9 cellular contexts compared by ENCODE assay signal in the genomic region with DNA sequence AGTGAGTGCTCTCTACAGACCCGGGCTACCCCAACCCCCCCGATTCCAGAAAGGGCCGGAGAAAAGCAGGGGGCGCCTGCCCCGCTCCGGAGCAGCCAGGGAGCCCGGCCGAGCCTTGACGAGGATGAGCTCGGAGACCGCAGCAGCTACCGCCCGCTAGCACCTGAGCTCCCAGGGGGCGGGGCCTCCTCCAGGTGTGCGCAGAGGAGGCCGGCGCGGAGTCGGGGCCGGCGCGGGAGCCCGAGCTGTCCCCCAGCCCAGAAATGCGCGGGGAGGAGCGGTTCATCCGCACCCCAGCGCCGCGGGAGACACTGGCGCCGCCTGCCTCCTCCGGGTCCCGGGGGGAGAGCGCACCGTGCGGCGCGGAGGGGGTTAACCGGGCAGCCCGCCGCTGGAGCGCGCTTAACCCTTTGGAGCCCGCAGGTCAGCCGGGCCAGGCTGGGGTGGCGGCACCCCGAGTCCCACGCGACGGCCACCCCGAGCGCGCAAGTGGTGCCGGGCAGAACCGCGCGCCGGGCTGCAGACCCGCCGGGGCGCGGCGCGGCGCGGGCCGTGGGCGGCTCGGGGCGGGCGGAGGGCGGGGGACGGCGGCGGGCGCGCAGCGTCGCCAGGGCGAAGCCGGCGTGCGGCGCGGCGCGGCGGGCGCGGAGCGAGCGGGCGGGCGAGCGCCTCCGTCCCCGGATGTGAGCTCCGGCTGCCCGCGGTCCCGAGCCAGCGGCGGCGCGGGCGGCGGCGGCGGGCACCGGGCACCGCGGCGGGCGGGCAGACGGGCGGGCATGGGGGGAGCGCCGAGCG. TPM values are rescaled to one million over a fixed set of nuclear protein-coding genes. Genes with fewer than 3 reads are reported as not detected.
DNase-seq lines count a peak whose midpoint lies in the region; ATAC-seq and TF ChIP-seq lines count a peak whose summit lies in the region.
"Had no signal": no experiment of that assay in that cellular context is flagged by ENCODE, and none has a peak within 500 bp of the region (broad histone marks: within the 10 kb centered on the region; RNA-seq: fewer than 3 reads in every experiment).

A gene (plus strand): TSS at position 615 of the 795 bp plus-strand sequence. CDS start 556 bp downstream, outside the sequence.

- 1% methylated on average over 118 of the region's 120 CpGs for WGBS in liver

- H3K4me1 ChIP-seq in liver (ENCODE audit: control insufficient read depth in 4 of 4, insufficient read depth in 4 of 4, low read length in 3 of 4) (peaks cover 2 to 19% (median 16%) of the 10 kb centered on the region in 4 donors), subcutaneous abdominal adipose tissue (ENCODE audit: control insufficient read depth in 5 of 5, insufficient read depth in 5 of 5, low read length in 5 of 5) (peaks cover 0 to 19% (median 17%) of the 10 kb centered on the region in 5 donors)

- H3K9me3 ChIP-seq in liver (ENCODE audit: control insufficient read depth in 4 of 4, low read length in 3 of 4) = no peaks in the 10 kb centered on the region
- no peaks in the 10 kb centered on the region for H3K9me3 ChIP-seq in subcutaneous abdominal adipose tissue (ENCODE audit: control insufficient read depth in 5 of 5, low read length in 5 of 5)

- H3K27me3 ChIP-seq in liver (ENCODE audit: control insufficient read depth in 4 of 4, insufficient read depth in 4 of 4, low read length in 3 of 4) (no peaks in the 10 kb centered on the region), subcutaneous abdominal adipose tissue (ENCODE audit: control insufficient read depth in 5 of 5, insufficient read depth in 4 of 5, low read length in 5 of 5) (peaks cover 6 to 38% (median 30%) of the 10 kb centered on the region in 5 donors)

- H3K27ac ChIP-seq in liver (ENCODE audit: low read depth in 1 of 2, low read length in 2 of 2) = peak within 1 kb of the TSS in 1 of 2 donors; percentile 18
- no peak within 1 kb of the TSS for H3K27ac ChIP-seq in subcutaneous abdominal adipose tissue (ENCODE audit: low read depth, low read length)

- no peak for ATAC-seq in HG02938 (IDR thresholded peaks at IDR 0.05; ENCODE audit: unreplicated experiment)

- H3K36me3 ChIP-seq in liver (ENCODE audit: control insufficient read depth in 4 of 4, insufficient read depth in 3 of 4, low read depth in 1 of 4, low read length in 3 of 4) = no peaks in the 10 kb centered on the region
- H3K36me3 ChIP-seq in subcutaneous abdominal adipose tissue (ENCODE audit: control insufficient read depth in 5 of 5, insufficient read depth in 5 of 5, low read length in 5 of 5) = no peaks in the 10 kb centered on the region

- peak; percentile 5 for DNase-seq in NCI-H2107 treated with DMSO at 0.1 percent for 48 hours (lab: John Stamatoyannopoulos, UW; ENCODE audit: unreplicated experiment)
- DNase-seq in NCI-H2107 (lab: John Stamatoyannopoulos, UW) = no peak
- peak; percentile 48 for DNase-seq in NCI-H2171 treated with DMSO at 0.1 percent for 48 hours (lab: John Stamatoyannopoulos, UW)
- peak; percentile 24 for DNase-seq in cerebellar cortex (ENCODE audit: low spot score)
- no peak for DNase-seq in T1000 (lab: John Stamatoyannopoulos, UW)
- DNase-seq: DND-41 had no signal

- no peak for TF ChIP-seq RAD21 in liver (IDR thresholded peaks at IDR 0.05)

- H3K4me3 ChIP-seq in liver (ENCODE audit: low read depth in 1 of 3, low read length in 3 of 3) = peak within 1 kb of the TSS in 2 of 3 donors; percentile 69 to 80
- H3K4me3 ChIP-seq in subcutaneous abdominal adipose tissue (ENCODE audit: low read depth in 1 of 5, low read length in 5 of 5) = peak within 1 kb of the TSS in 4 of 5 donors; percentile 11 to 58 (median 46)

- TF ChIP-seq CTCF in liver (IDR thresholded peaks at IDR 0.05; ENCODE audit: low read depth, low read length, missing input control) = no peak

- no peak within 1 kb of the TSS for H3K9ac ChIP-seq in liver (ENCODE audit: low read depth in 1 of 2, low read length in 2 of 2)
- no peak within 1 kb of the TSS for H3K9ac ChIP-seq in subcutaneous abdominal adipose tissue (ENCODE audit: low read length in 5 of 5)

TF ChIP-seq in liver, 16 proteins besides CTCF, POLR2A, EP300 and RAD21:
- TF ChIP-seq, protein P1, sequence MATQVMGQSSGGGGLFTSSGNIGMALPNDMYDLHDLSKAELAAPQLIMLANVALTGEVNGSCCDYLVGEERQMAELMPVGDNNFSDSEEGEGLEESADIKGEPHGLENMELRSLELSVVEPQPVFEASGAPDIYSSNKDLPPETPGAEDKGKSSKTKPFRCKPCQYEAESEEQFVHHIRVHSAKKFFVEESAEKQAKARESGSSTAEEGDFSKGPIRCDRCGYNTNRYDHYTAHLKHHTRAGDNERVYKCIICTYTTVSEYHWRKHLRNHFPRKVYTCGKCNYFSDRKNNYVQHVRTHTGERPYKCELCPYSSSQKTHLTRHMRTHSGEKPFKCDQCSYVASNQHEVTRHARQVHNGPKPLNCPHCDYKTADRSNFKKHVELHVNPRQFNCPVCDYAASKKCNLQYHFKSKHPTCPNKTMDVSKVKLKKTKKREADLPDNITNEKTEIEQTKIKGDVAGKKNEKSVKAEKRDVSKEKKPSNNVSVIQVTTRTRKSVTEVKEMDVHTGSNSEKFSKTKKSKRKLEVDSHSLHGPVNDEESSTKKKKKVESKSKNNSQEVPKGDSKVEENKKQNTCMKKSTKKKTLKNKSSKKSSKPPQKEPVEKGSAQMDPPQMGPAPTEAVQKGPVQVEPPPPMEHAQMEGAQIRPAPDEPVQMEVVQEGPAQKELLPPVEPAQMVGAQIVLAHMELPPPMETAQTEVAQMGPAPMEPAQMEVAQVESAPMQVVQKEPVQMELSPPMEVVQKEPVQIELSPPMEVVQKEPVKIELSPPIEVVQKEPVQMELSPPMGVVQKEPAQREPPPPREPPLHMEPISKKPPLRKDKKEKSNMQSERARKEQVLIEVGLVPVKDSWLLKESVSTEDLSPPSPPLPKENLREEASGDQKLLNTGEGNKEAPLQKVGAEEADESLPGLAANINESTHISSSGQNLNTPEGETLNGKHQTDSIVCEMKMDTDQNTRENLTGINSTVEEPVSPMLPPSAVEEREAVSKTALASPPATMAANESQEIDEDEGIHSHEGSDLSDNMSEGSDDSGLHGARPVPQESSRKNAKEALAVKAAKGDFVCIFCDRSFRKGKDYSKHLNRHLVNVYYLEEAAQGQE (IDR thresholded peaks at IDR 0.05) = no peak
- TF ChIP-seq, protein P2, sequence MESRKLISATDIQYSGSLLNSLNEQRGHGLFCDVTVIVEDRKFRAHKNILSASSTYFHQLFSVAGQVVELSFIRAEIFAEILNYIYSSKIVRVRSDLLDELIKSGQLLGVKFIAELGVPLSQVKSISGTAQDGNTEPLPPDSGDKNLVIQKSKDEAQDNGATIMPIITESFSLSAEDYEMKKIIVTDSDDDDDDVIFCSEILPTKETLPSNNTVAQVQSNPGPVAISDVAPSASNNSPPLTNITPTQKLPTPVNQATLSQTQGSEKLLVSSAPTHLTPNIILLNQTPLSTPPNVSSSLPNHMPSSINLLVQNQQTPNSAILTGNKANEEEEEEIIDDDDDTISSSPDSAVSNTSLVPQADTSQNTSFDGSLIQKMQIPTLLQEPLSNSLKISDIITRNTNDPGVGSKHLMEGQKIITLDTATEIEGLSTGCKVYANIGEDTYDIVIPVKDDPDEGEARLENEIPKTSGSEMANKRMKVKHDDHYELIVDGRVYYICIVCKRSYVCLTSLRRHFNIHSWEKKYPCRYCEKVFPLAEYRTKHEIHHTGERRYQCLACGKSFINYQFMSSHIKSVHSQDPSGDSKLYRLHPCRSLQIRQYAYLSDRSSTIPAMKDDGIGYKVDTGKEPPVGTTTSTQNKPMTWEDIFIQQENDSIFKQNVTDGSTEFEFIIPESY (IDR thresholded peaks at IDR 0.05) = no peak

RNA-seq across cellular contexts. Expression of the gene that starts here (rescaled TPM):
- 10 to 100 TPM in 1 of 2 donors, 1 to 10 TPM in 1; 3.8 to 18.9 TPM for total RNA-seq in liver
- 1 to 10 TPM; 1.8 to 3.0 TPM for polyA plus RNA-seq in liver

Comparison
In these comparisons a context has a peak if more than half of its experiments do, and no peak if none do; other contexts are left out.
1. DNase-seq: peak in NCI-H2107 treated with DMSO at 0.1 percent for 48 hours (single experiment), NCI-H2171 treated with DMSO at 0.1 percent for 48 hours (single experiment) and cerebellar cortex (single experiment); none in NCI-H2107 (single experiment) and T1000 (single experiment).